Comparison of ENCODE assay signal across 12 cellular contexts in the genomic region with DNA sequence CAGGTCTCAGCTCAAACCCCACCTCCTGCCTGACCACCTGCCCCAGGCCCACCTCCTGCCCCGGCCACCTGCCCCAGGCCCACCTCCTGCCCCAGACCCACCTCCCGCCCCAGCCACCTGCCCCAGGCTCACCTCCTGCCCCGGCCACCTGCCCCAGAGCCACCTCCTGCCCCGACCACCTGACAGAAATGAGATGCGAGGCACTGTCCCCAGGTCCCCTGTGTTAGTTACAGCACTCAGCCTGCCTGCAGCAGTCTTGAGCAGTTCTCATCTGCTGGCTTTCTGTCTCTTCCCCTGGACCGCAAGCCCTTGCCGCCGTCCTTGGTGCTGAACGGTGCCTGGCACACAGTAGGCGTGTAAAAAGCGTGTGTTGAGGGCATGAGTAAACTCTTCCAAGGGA.
A peak's percentile ranks its signal among the peaks of the same experiment; 100 is the strongest.
DNase-seq lines count a peak whose midpoint lies in the region; ATAC-seq and TF ChIP-seq lines count a peak whose summit lies in the region.
"Had no signal": no experiment of that assay in that cellular context is flagged by ENCODE, and none has a peak within 500 bp of the region (broad histone marks: within the 10 kb centered on the region; RNA-seq: fewer than 3 reads in every experiment).

No MANE protein-coding gene starts in this region.

- no peaks in the 10 kb centered on the region for H3K36me3 ChIP-seq in esophagus squamous epithelium
- no peaks in the 10 kb centered on the region for H3K36me3 ChIP-seq in osteoblast (ENCODE audit: insufficient read depth, low read length)

- H3K9me3 ChIP-seq in esophagus squamous epithelium (no peaks in the 10 kb centered on the region), osteoblast (ENCODE audit: low read depth, low read length) (no peaks in the 10 kb centered on the region)

- H3K27me3 ChIP-seq in esophagus squamous epithelium (peaks cover 0 to 18% (median 0%) of the 10 kb centered on the region in 4 donors), osteoblast (ENCODE audit: insufficient read depth, low read length) (no peaks in the 10 kb centered on the region)

- no peaks in the 10 kb centered on the region for H3K4me1 Mint-ChIP-seq in stimulated activated naive B cell treated with anti-CD40 and anti-IgM and Interleukin-4, amounts not matched to agents 10 μg/mL and 1 μg/mL and 100 μg/mL, for 72 hours

- ATAC-seq in activated naive CD4-positive, alpha-beta T cell treated with anti-CD3 and anti-CD28 coated beads, Interleukin-2, amount 50 U/mL, for 72 hours: no peak
- no peak for ATAC-seq in stimulated activated naive B cell treated with anti-CD40 and anti-IgM and Interleukin-4, amounts not matched to agents 10 μg/mL and 1 μg/mL and 100 μg/mL, for 72 hours (replicated peaks)

- WGBS in esophagus squamous epithelium, 2 donors: 50 to 80% methylated on average over 2 to 6 of the region's 11 CpGs

- intact Hi-C loops in esophagus squamous epithelium (cut with DNase I): no loop called here

- no peak overlapping the region for H2AFZ ChIP-seq in osteoblast (ENCODE audit: low read length)

- TF ChIP-seq POLR2A in NB4 (IDR thresholded peaks at IDR 0.05; ENCODE audit: extremely low read depth, insufficient read length): no peak
- TF ChIP-seq POLR2A in esophagus squamous epithelium (IDR thresholded peaks at IDR 0.05): no peak

- no peak overlapping the region for H3K27ac Mint-ChIP-seq in activated naive CD4-positive, alpha-beta T cell treated with anti-CD3 and anti-CD28 coated beads, Interleukin-2, amount 50 U/mL, for 72 hours
- H3K27ac Mint-ChIP-seq in stimulated activated naive B cell treated with anti-CD40 and anti-IgM and Interleukin-4, amounts not matched to agents 10 μg/mL and 1 μg/mL and 100 μg/mL, for 72 hours: no peak overlapping the region
- H3K27ac Mint-ChIP-seq: dendritic cell treated with granulocyte-macrophage colony-stimulating factor and Interleukin-4, amounts not matched to agents 40 ng/mL and 50 ng/mL, for 4 days had no signal

- no peaks in the 10 kb centered on the region for H3K36me3 Mint-ChIP-seq in activated naive CD4-positive, alpha-beta T cell treated with anti-CD3 and anti-CD28 coated beads, Interleukin-2, amount 50 U/mL, for 72 hours
- no peaks in the 10 kb centered on the region for H3K36me3 Mint-ChIP-seq in stimulated activated naive B cell treated with anti-CD40 and anti-IgM and Interleukin-4, amounts not matched to agents 10 μg/mL and 1 μg/mL and 100 μg/mL, for 72 hours

- H3K4me3 Mint-ChIP-seq in stimulated activated naive B cell treated with anti-CD40 and anti-IgM and Interleukin-4, amounts not matched to agents 10 μg/mL and 1 μg/mL and 100 μg/mL, for 72 hours: no peak overlapping the region
- H3K4me3 Mint-ChIP-seq: dendritic cell treated with granulocyte-macrophage colony-stimulating factor and Interleukin-4, amounts not matched to agents 40 ng/mL and 50 ng/mL, for 4 days had no signal

- H3K4me1 ChIP-seq in esophagus squamous epithelium (no peaks in the 10 kb centered on the region), osteoblast (ENCODE audit: insufficient read depth, low read length) (no peaks in the 10 kb centered on the region)

- H3K9me3 Mint-ChIP-seq in activated naive CD4-positive, alpha-beta T cell treated with anti-CD3 and anti-CD28 coated beads, Interleukin-2, amount 50 U/mL, for 72 hours: no peaks in the 10 kb centered on the region
- peaks cover 3 to 11% of the 10 kb centered on the region in 2 donors for H3K9me3 Mint-ChIP-seq in stimulated activated naive B cell treated with anti-CD40 and anti-IgM and Interleukin-4, amounts not matched to agents 10 μg/mL and 1 μg/mL and 100 μg/mL, for 72 hours
- H3K9me3 Mint-ChIP-seq: dendritic cell treated with granulocyte-macrophage colony-stimulating factor and Interleukin-4, amounts not matched to agents 40 ng/mL and 50 ng/mL, for 4 days had no signal

- no peaks in the 10 kb centered on the region for H3K79me2 ChIP-seq in osteoblast (ENCODE audit: insufficient read depth, low read length)

- no peaks in the 10 kb centered on the region for H3K27me3 Mint-ChIP-seq in stimulated activated naive B cell treated with anti-CD40 and anti-IgM and Interleukin-4, amounts not matched to agents 10 μg/mL and 1 μg/mL and 100 μg/mL, for 72 hours
- H3K27me3 Mint-ChIP-seq: dendritic cell treated with granulocyte-macrophage colony-stimulating factor and Interleukin-4, amounts not matched to agents 40 ng/mL and 50 ng/mL, for 4 days had no signal

- H3K27ac ChIP-seq in esophagus squamous epithelium (no peak overlapping the region), osteoblast (ENCODE audit: low read depth, low read length) (no peak overlapping the region)

- TF ChIP-seq CTCF in NB4 (IDR thresholded peaks at IDR 0.05; ENCODE audit: low read depth, low read length) (no peak), esophagus squamous epithelium (IDR thresholded peaks at IDR 0.05) (no peak), osteoblast (IDR thresholded peaks at IDR 0.05; ENCODE audit: extremely low read depth, low read depth, low read length) (no peak)

- no peak overlapping the region for H3K4me3 ChIP-seq in NB4 (ENCODE audit: low read depth, low read length)
- no peak overlapping the region for H3K4me3 ChIP-seq in esophagus squamous epithelium
- no peak overlapping the region for H3K4me3 ChIP-seq in osteoblast (ENCODE audit: insufficient read depth, low read length)
- H3K4me3 ChIP-seq: lung had no signal

- no peaks in the 10 kb centered on the region for H4K20me1 ChIP-seq in osteoblast (ENCODE audit: insufficient read depth, low read length)

- peak; percentile 58 for DNase-seq in ELF-1 (ENCODE audit: low read depth, low spot score)
- DNase-seq in NB4 (ENCODE audit: low read depth): peak; percentile 18
- peak; percentile 10 for DNase-seq in esophagus squamous epithelium (lab: John Stamatoyannopoulos, UW)
- peak; percentile 34 for DNase-seq in osteoblast (ENCODE audit: insufficient read length, low spot score, missing footprints)
- no peak for DNase-seq in NOMO-1 (lab: John Stamatoyannopoulos, UW; ENCODE audit: unreplicated experiment in 2 of 2)
- DNase-seq in activated naive CD4-positive, alpha-beta T cell treated with anti-CD3 and anti-CD28 coated beads, Interleukin-2, amount 50 U/mL, for 72 hours (ENCODE audit: low spot score in 2 of 2): no peak
- no peak for DNase-seq in stimulated activated naive B cell treated with anti-CD40 and anti-IgM and Interleukin-4, amounts not matched to agents 10 μg/mL and 1 μg/mL and 100 μg/mL, for 72 hours
- DNase-seq: activated gamma-delta T cell; DND-41; stimulated activated CD4-positive, alpha-beta T cell treated with anti-CD3 and anti-CD28 coated beads, Interleukin-4, amount 100 ng/mL, for 4 hours had no signal

- no peak overlapping the region for H3K4me2 ChIP-seq in osteoblast (ENCODE audit: insufficient read depth, low read length)

Comparison
In these comparisons a context has a peak if more than half of its experiments do, and no peak if none do; other contexts are left out.
1. DNase-seq: peak in ELF-1 (single experiment), NB4 (single experiment), esophagus squamous epithelium (single experiment) and osteoblast (single experiment); none in NOMO-1 (0 of 2), activated naive CD4-positive, alpha-beta T cell treated with anti-CD3 and anti-CD28 coated beads, Interleukin-2, amount 50 U/mL, for 72 hours (0 of 2) and stimulated activated naive B cell treated with anti-CD40 and anti-IgM and Interleukin-4, amounts not matched to agents 10 μg/mL and 1 μg/mL and 100 μg/mL, for 72 hours (single experiment).